In genomic region chr12:6547987-6548386, GRCh38 we compare ENCODE assay signal across 9 cellular contexts. TPM values are rescaled to one million over a fixed set of nuclear protein-coding genes. Genes with fewer than 3 reads are reported as not detected.
DNase-seq lines count a peak whose midpoint lies in the region; ATAC-seq and TF ChIP-seq lines count a peak whose summit lies in the region.
"Had no signal": no experiment of that assay in that cellular context is flagged by ENCODE, and none has a peak within 500 bp of the region (broad histone marks: within the 10 kb centered on the region; RNA-seq: fewer than 3 reads in every experiment).

No MANE protein-coding gene starts in this region.

- no peaks in the 10 kb centered on the region for H3K9me3 ChIP-seq in uterus

- no peak for DNase-seq in activated T-cell treated with anti-CD3 and anti-CD28 coated beads, Interleukin-2, amount 50 U/mL, for 24 hours
- DNase-seq in activated T-cell treated with anti-CD3 and anti-CD28 coated beads, Interleukin-2, amount 50 U/mL, for 48 hours: no peak
- peak; percentile 73 for DNase-seq in choroid plexus epithelial cell (ENCODE audit: low read depth)
- DNase-seq in mesendoderm: peak; percentile 82
- DNase-seq in uterus: peak; percentile 83 to 87
- no peak for DNase-seq in iPS-NIHi7 (ENCODE audit: extremely low spot score)
- DNase-seq in activated naive CD4-positive, alpha-beta T cell treated with anti-CD3 and anti-CD28 coated beads, Interleukin-2, amount 50 U/mL, for 16 hours: no peak
- DNase-seq: 8988T had no signal

- H4K5ac ChIP-seq in mesendoderm (ENCODE audit: low read length): no peak overlapping the region

- intact Hi-C loops in uterus (cut with DNase I; ENCODE audit: low total_unique reads): no loop called here

- H3K79me1 ChIP-seq in mesendoderm (ENCODE audit: low read length): peaks cover 21% of the 10 kb centered on the region

- no peak overlapping the region for H4K8ac ChIP-seq in mesendoderm (ENCODE audit: low read depth, low read length)

- ATAC-seq in HG02938 (IDR thresholded peaks at IDR 0.05; ENCODE audit: unreplicated experiment): no peak

- no peak for TF ChIP-seq POLR2A in uterus (IDR thresholded peaks at IDR 0.05)

- H3K27ac Mint-ChIP-seq in activated T-cell treated with anti-CD3 and anti-CD28 coated beads, Interleukin-2, amount 50 U/mL, for 24 hours: peak overlapping the region; percentile 14

- H3K18ac ChIP-seq in mesendoderm (ENCODE audit: low read length): no peak overlapping the region

- no peaks in the 10 kb centered on the region for H3K27me3 Mint-ChIP-seq in activated T-cell treated with anti-CD3 and anti-CD28 coated beads, Interleukin-2, amount 50 U/mL, for 24 hours

- no peak overlapping the region for H3K4me2 ChIP-seq in mesendoderm (ENCODE audit: low read length)

- H2AK5ac ChIP-seq in mesendoderm (ENCODE audit: low read length): no peak overlapping the region

- H2BK15ac ChIP-seq in mesendoderm (replicated peaks; ENCODE audit: low read depth): no peak overlapping the region

- H3K23ac ChIP-seq in mesendoderm (ENCODE audit: low read length): no peak overlapping the region

- no peaks in the 10 kb centered on the region for H3K4me1 ChIP-seq in mesendoderm (ENCODE audit: control insufficient read depth, low read depth, low read length)
- H3K4me1 ChIP-seq in uterus: peaks cover 24 to 41% of the 10 kb centered on the region in 2 donors

- no peak overlapping the region for H3K56ac ChIP-seq in mesendoderm (ENCODE audit: low read length)

- H3K4me3 ChIP-seq in choroid plexus epithelial cell (ENCODE audit: low read depth, low read length) (no peak overlapping the region), mesendoderm (ENCODE audit: low read length) (no peak overlapping the region), uterus (no peak overlapping the region)

- H3K27me3 ChIP-seq in mesendoderm (ENCODE audit: insufficient read depth, low read length, poor library complexity) (no peaks in the 10 kb centered on the region), uterus (no peaks in the 10 kb centered on the region)

- H3K36me3 ChIP-seq in mesendoderm (ENCODE audit: control insufficient read depth, insufficient read depth, low read length): peaks cover 4% of the 10 kb centered on the region
- no peaks in the 10 kb centered on the region for H3K36me3 ChIP-seq in uterus

- H3K4ac ChIP-seq in mesendoderm (ENCODE audit: low read depth, low read length): no peak overlapping the region

- TF ChIP-seq CTCF in choroid plexus epithelial cell (conservative IDR thresholded peaks at IDR 0.05; ENCODE audit: low read depth, low read length) (no peak), uterus (IDR thresholded peaks at IDR 0.05) (no peak)

- H3K27ac ChIP-seq in mesendoderm (ENCODE audit: low read depth, low read length) (no peak overlapping the region), uterus (peak overlapping the region; percentile 87 to 93)

- no peaks in the 10 kb centered on the region for H3K9me3 Mint-ChIP-seq in activated T-cell treated with anti-CD3 and anti-CD28 coated beads, Interleukin-2, amount 50 U/mL, for 24 hours

- no peak overlapping the region for H2BK5ac ChIP-seq in mesendoderm (ENCODE audit: low read length)

- peaks cover 88% of the 10 kb centered on the region for H3K36me3 Mint-ChIP-seq in activated T-cell treated with anti-CD3 and anti-CD28 coated beads, Interleukin-2, amount 50 U/mL, for 24 hours (ENCODE audit: low read depth)

- H3K4me3 Mint-ChIP-seq in activated T-cell treated with anti-CD3 and anti-CD28 coated beads, Interleukin-2, amount 50 U/mL, for 24 hours: no peak overlapping the region

- WGBS in mesendoderm (ENCODE audit: extremely low coverage, insufficient coverage, low lambda C conversion rate): no CpG with 5 or more reads among the region's 9 CpGs

- peaks cover 19% of the 10 kb centered on the region for H3K79me2 ChIP-seq in mesendoderm (ENCODE audit: control insufficient read depth, insufficient read depth, low read length)

- no peak overlapping the region for H2BK120ac ChIP-seq in mesendoderm (ENCODE audit: low read depth, low read length)

- no peak overlapping the region for H3K9ac ChIP-seq in mesendoderm (ENCODE audit: low read length)

- H3K4me1 Mint-ChIP-seq in activated T-cell treated with anti-CD3 and anti-CD28 coated beads, Interleukin-2, amount 50 U/mL, for 24 hours (ENCODE audit: low read depth): peaks cover 19% of the 10 kb centered on the region

RNA-seq across cellular contexts. Expression of gene IFFO1, which starts 7.9 kb away (rescaled TPM):
- 4.3 TPM for polyA plus RNA-seq in mesendoderm (2013, experiment 1 of 2)
- polyA plus RNA-seq in mesendoderm (2013, experiment 2 of 2): 4.1 TPM
- 10 to 100 TPM; 17.1 to 50.6 (median 32.8) TPM for total RNA-seq in uterus

RNA-seq across cellular contexts. Expression of gene GAPDH, which starts 13.7 kb away (rescaled TPM):
- polyA plus RNA-seq in mesendoderm (2013, experiment 1 of 2): 5,113 TPM
- polyA plus RNA-seq in mesendoderm (2013, experiment 2 of 2): 5,145 TPM
- total RNA-seq in uterus: 1,000 to 10,000 TPM in 2 of 4 donors, 100 to 1,000 TPM in 2; 962 to 1,122 (median 1,020) TPM

RNA-seq across cellular contexts. Expression of gene NOP2, which starts 20.1 kb away (rescaled TPM):
- 68.0 TPM for polyA plus RNA-seq in mesendoderm (2013, experiment 1 of 2)
- polyA plus RNA-seq in mesendoderm (2013, experiment 2 of 2): 67.6 TPM
- total RNA-seq in uterus: 10 to 100 TPM in 2 of 4 donors, 1 to 10 TPM in 2; 4.1 to 47.6 (median 10.1) TPM

RNA-seq across cellular contexts. Expression of gene NCAPD2, which starts 54.1 kb away (rescaled TPM):
- 52.1 TPM for polyA plus RNA-seq in mesendoderm (2013, experiment 1 of 2)
- 50.5 TPM for polyA plus RNA-seq in mesendoderm (2013, experiment 2 of 2)
- total RNA-seq in uterus: 100 to 1,000 TPM in 1 of 4 donors, 10 to 100 TPM in 2, 1 to 10 TPM in 1; 2.8 to 145 (median 19.3) TPM

RNA-seq across cellular contexts. Expression of gene MRPL51, which starts 54.9 kb away (rescaled TPM):
- 887 TPM for polyA plus RNA-seq in mesendoderm (2013, experiment 1 of 2)
- 886 TPM for polyA plus RNA-seq in mesendoderm (2013, experiment 2 of 2)
- 10 to 100 TPM; 14.1 to 83.7 (median 36.4) TPM for total RNA-seq in uterus

Comparison
In these comparisons a context has a peak if more than half of its experiments do, and no peak if none do; other contexts are left out.
1. DNase-seq: peak in choroid plexus epithelial cell (single experiment), mesendoderm (single experiment) and uterus (2 of 2); none in activated T-cell treated with anti-CD3 and anti-CD28 coated beads, Interleukin-2, amount 50 U/mL, for 24 hours (single experiment), activated T-cell treated with anti-CD3 and anti-CD28 coated beads, Interleukin-2, amount 50 U/mL, for 48 hours (0 of 2), iPS-NIHi7 (single experiment) and activated naive CD4-positive, alpha-beta T cell treated with anti-CD3 and anti-CD28 coated beads, Interleukin-2, amount 50 U/mL, for 16 hours (single experiment).